Comparison of ENCODE assay signal across 2 cellular contexts in the genomic region with DNA sequence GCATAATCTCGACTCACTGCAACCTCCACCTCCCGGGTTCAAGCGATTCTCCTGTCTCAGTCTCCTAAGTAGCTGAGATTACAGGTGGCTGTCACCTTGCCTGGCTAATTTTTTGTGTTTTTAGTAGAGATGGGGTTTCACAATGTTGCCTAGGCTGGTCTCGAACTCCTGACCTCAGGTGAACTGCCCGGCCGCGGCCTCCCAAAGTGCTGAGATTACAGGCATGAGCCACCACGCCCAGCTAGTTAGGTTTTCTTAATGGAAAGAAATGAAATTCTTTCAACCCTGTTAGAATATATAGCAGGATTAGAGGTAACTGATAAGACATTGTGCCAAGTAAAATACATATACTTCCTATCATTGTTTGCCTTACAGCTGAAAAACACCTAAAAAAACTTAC. TPM values are rescaled to one million over a fixed set of nuclear protein-coding genes. Genes with fewer than 3 reads are reported as not detected.
"Had no signal": no experiment of that assay in that cellular context is flagged by ENCODE, and none has a peak within 500 bp of the region (broad histone marks: within the 10 kb centered on the region; RNA-seq: fewer than 3 reads in every experiment).

No MANE protein-coding gene starts in this region.

RNA-seq across cellular contexts. Expression of gene VGLL3, which starts 16.8 kb away (rescaled TPM):
- polyA plus RNA-seq: immature natural killer cell; naive thymus-derived CD4-positive, alpha-beta T cell had no signal
